Comparison of ENCODE assay signal across 28 cellular contexts in genomic region chr14:30108975-30109700, GRCh38.
DNase-seq lines count a peak whose midpoint lies in the region; ATAC-seq, FAIRE-seq and TF ChIP-seq lines count a peak whose summit lies in the region.
"Had no signal": no experiment of that assay in that cellular context is flagged by ENCODE, and none has a peak within 500 bp of the region (broad histone marks: within the 10 kb centered on the region; RNA-seq: fewer than 3 reads in every experiment).

No MANE protein-coding gene starts in this region.

- H2BK5ac ChIP-seq in IMR-90 (ENCODE audit: low read depth, low read length, poor library complexity, severe bottlenecking) = peak overlapping the region; percentile 91

- no peak for TF ChIP-seq RAD21 in IMR-90 (IDR thresholded peaks at IDR 0.05; ENCODE audit: low read length)

- no peaks in the 10 kb centered on the region for H4K20me1 ChIP-seq in IMR-90 (ENCODE audit: insufficient read depth, low read length)
- H4K20me1 ChIP-seq in astrocyte (ENCODE audit: insufficient read depth, low read length) = no peaks in the 10 kb centered on the region

- no peak for TF ChIP-seq CTCF in IMR-90 (conservative IDR thresholded peaks at IDR 0.05; ENCODE audit: low read depth, low read length)
- TF ChIP-seq CTCF in astrocyte (IDR thresholded peaks at IDR 0.05; ENCODE audit: insufficient read depth, low read depth, low read length) = no peak
- no peak for TF ChIP-seq CTCF in CD14-positive monocyte (IDR thresholded peaks at IDR 0.05)

- intact Hi-C loops in IMR-90 (cut with micrococcal nuclease) = loop anchor here (2.0 to 5.0 kb wide), 2 partner anchors 47 to 86 kb away; no protein-coding TSS in a partner anchor
- intact Hi-C loops in CD14-positive monocyte (cut with micrococcal nuclease) = no loop called here

- H3K36me3 ChIP-seq in IMR-90 (ENCODE audit: control insufficient read depth, insufficient read depth, low read length) (no peaks in the 10 kb centered on the region), astrocyte (ENCODE audit: insufficient read depth, low read length) (no peaks in the 10 kb centered on the region), SJCRH30 (no peaks in the 10 kb centered on the region)
- H3K36me3 ChIP-seq: adrenal gland, esophagus muscularis mucosa, heart left ventricle, left lung, prostate gland, tibial nerve, WERI-Rb-1 had no signal

- no TSS peak for BruUV-seq in IMR-90 (replicated peaks; lab: Mats Ljungman, UMichigan)

- peak overlapping the region; percentile 80 for H3K4ac ChIP-seq in IMR-90 (ENCODE audit: low read depth, low read length)

- no peak for TF ChIP-seq POLR2A in IMR-90 (IDR thresholded peaks at IDR 0.05; ENCODE audit: low read depth, low read length)

- peak overlapping the region; percentile 35 to 88; a peak in 2 of 4 replicates for H4K8ac ChIP-seq in IMR-90 (ENCODE audit: low read depth in 2 of 2, low read length in 2 of 2)

- H3K27ac ChIP-seq in IMR-90 (ENCODE audit: insufficient read depth, low read length) = peak overlapping the region; percentile 67
- no peak overlapping the region for H3K27ac ChIP-seq in astrocyte (ENCODE audit: low read depth, low read length)
- no peak overlapping the region for H3K27ac ChIP-seq in SJCRH30
- H3K27ac ChIP-seq: adrenal gland, esophagus muscularis mucosa, heart left ventricle, left lung, prostate gland, SK-N-MC, skin epidermis, tibial nerve, WERI-Rb-1 had no signal

- POLR2A ChIA-PET in IMR-90 (lab: Charles Lee; ENCODE audit: unreplicated experiment) = interaction anchor here (0.6 kb wide), 1 partner anchor 946 kb away, joined by 4 read pairs; no protein-coding TSS in a partner anchor

- H3K27me3 ChIP-seq in IMR-90 (ENCODE audit: control insufficient read depth, insufficient read depth, low read length) = no peaks in the 10 kb centered on the region
- no peaks in the 10 kb centered on the region for H3K27me3 ChIP-seq in astrocyte (ENCODE audit: insufficient read depth, low read length)
- H3K27me3 ChIP-seq in SJCRH30 = no peaks in the 10 kb centered on the region
- H3K27me3 ChIP-seq: adrenal gland, esophagus muscularis mucosa, heart left ventricle, left lung, tibial nerve had no signal

- no CpG with 5 or more reads among the region's 2 CpGs for WGBS in IMR-90 (ENCODE audit: extremely low coverage in 2 of 2, insufficient read length in 1 of 2), 2 experiments

- H3K23ac ChIP-seq in IMR-90 (ENCODE audit: low read depth, low read length) = no peak overlapping the region; the same call in 1 of the 2 replicates

- H2BK15ac ChIP-seq in IMR-90 (ENCODE audit: low read depth, low read length) = peak overlapping the region; percentile 81; the same call in 2 of the 3 replicates

- H4K5ac ChIP-seq in IMR-90 (ENCODE audit: low read depth, low read length) = peak overlapping the region; percentile 97

- no peaks in the 10 kb centered on the region for H3K36me3 Mint-ChIP-seq in astrocyte (ENCODE audit: low read depth, unreplicated experiment)
- no peaks in the 10 kb centered on the region for H3K36me3 Mint-ChIP-seq in CD14-positive monocyte
- H3K36me3 Mint-ChIP-seq: IgD-negative memory B cell had no signal

- peak overlapping the region; percentile 65; the same call in 1 of the 2 replicates for H2AK5ac ChIP-seq in IMR-90 (ENCODE audit: low read depth, low read length)

- no peak overlapping the region for H2AK9ac ChIP-seq in IMR-90 (replicated peaks; ENCODE audit: low read depth, low read length, poor library complexity)

- dilution Hi-C loops in IMR-90 (cut with HindIII; ENCODE audit: low sequenced_read_pairs, unreplicated experiment) = no loop called here

- H3K9me3 ChIP-seq in IMR-90 (ENCODE audit: control insufficient read depth, insufficient read depth, low read length) = peaks cover 3% of the 10 kb centered on the region; the same call in 1 of the 2 replicates
- no peaks in the 10 kb centered on the region for H3K9me3 ChIP-seq in astrocyte (ENCODE audit: insufficient read depth, low read depth, low read length)
- H3K9me3 ChIP-seq in SJCRH30 (replicated peaks) = no peaks in the 10 kb centered on the region
- H3K9me3 ChIP-seq: adrenal gland, prostate gland had no signal

- no peak overlapping the region for H3K4me3 ChIP-seq in IMR-90 (ENCODE audit: insufficient read depth, low read depth, low read length)
- H3K4me3 ChIP-seq in astrocyte (ENCODE audit: insufficient read depth, low read depth, low read length) = no peak overlapping the region
- no peak overlapping the region for H3K4me3 ChIP-seq in SJCRH30
- H3K4me3 ChIP-seq: adrenal gland, esophagus muscularis mucosa, heart left ventricle, left lung, prostate gland, SK-N-MC, skin epidermis, tibial nerve had no signal

- H3K4me3 Mint-ChIP-seq in astrocyte (ENCODE audit: unreplicated experiment) = no peak overlapping the region
- no peak overlapping the region for H3K4me3 Mint-ChIP-seq in CD14-positive monocyte
- H3K4me3 Mint-ChIP-seq: B cell; IgD-negative memory B cell; neural crest cell; stimulated activated naive CD8-positive, alpha-beta T cell treated with anti-CD3 and anti-CD28 coated beads, Interleukin-15, amount 100 ng/mL, for 72 hours had no signal

- peak; percentile 71 for DNase-seq in DMS79 treated with DMSO at 0.1 percent for 48 hours (lab: John Stamatoyannopoulos, UW)
- DNase-seq in IMR-90 = peak; percentile 80
- peak; percentile 20 for DNase-seq in astrocyte (ENCODE audit: low read depth)
- peak; percentile 91 for DNase-seq in iris pigment epithelial cell (ENCODE audit: low read depth)
- no peak for DNase-seq in NOMO-1 treated with DMSO at 0.1 percent for 48 hours (lab: John Stamatoyannopoulos, UW; ENCODE audit: unreplicated experiment)
- DNase-seq in CD14-positive monocyte (ENCODE audit: low spot score) = no peak
- no peak for DNase-seq in SJCRH30
- DNase-seq: activated CD4-positive, alpha-beta T cell treated with anti-CD3 and anti-CD28 coated beads, Interleukin-2, amount 50 U/mL, for 4 hours; activated gamma-delta T cell; activated T-cell treated with anti-CD3 and anti-CD28 coated beads for 4 hours; adrenal gland; COR-L47; heart left ventricle; left lung; MM.1S; NCI-H187 treated with DMSO at 0.1 percent for 48 hours; NCI-H446; stimulated activated naive CD8-positive, alpha-beta T cell treated with anti-CD3 and anti-CD28 coated beads, Interleukin-15, amount 100 ng/mL, for 72 hours; WERI-Rb-1 had no signal

- no peaks in the 10 kb centered on the region for H3K4me1 Mint-ChIP-seq in astrocyte (ENCODE audit: low read depth, unreplicated experiment)
- H3K4me1 Mint-ChIP-seq in CD14-positive monocyte = no peaks in the 10 kb centered on the region
- H3K4me1 Mint-ChIP-seq: B cell; neural crest cell; stimulated activated naive CD8-positive, alpha-beta T cell treated with anti-CD3 and anti-CD28 coated beads, Interleukin-15, amount 100 ng/mL, for 72 hours had no signal

- no peaks in the 10 kb centered on the region for H3K79me1 ChIP-seq in IMR-90 (ENCODE audit: low read depth in 1 of 2, low read length in 2 of 2)

- H3K27me3 Mint-ChIP-seq in astrocyte (ENCODE audit: low read depth, unreplicated experiment) (no peaks in the 10 kb centered on the region), CD14-positive monocyte (ENCODE audit: low read depth in 3 of 3) (peaks cover 0 to 4% (median 0%) of the 10 kb centered on the region in 3 donors)
- H3K27me3 Mint-ChIP-seq: B cell; IgD-negative memory B cell; stimulated activated naive CD8-positive, alpha-beta T cell treated with anti-CD3 and anti-CD28 coated beads, Interleukin-15, amount 100 ng/mL, for 72 hours had no signal

- H3K27ac Mint-ChIP-seq in astrocyte (ENCODE audit: unreplicated experiment) (no peak overlapping the region), CD14-positive monocyte (no peak overlapping the region)
- H3K27ac Mint-ChIP-seq: B cell; IgD-negative memory B cell; stimulated activated naive CD8-positive, alpha-beta T cell treated with anti-CD3 and anti-CD28 coated beads, Interleukin-15, amount 100 ng/mL, for 72 hours had no signal

- peak; percentile 95 for ATAC-seq in IMR-90 (ENCODE audit: low read depth)
- ATAC-seq: heart left ventricle; left lung; stimulated activated naive CD8-positive, alpha-beta T cell treated with anti-CD3 and anti-CD28 coated beads, Interleukin-15, amount 100 ng/mL, for 72 hours had no signal

- H3K18ac ChIP-seq in IMR-90 (ENCODE audit: low read depth, low read length) = peak overlapping the region; percentile 99

- peak overlapping the region; percentile 70; the same call in 1 of the 2 replicates for H3K14ac ChIP-seq in IMR-90 (replicated peaks; ENCODE audit: low read depth, low read length)

- H2BK120ac ChIP-seq in IMR-90 (ENCODE audit: low read depth, low read length) = peak overlapping the region; percentile 77

- no peaks in the 10 kb centered on the region for H3K9me3 Mint-ChIP-seq in astrocyte (ENCODE audit: unreplicated experiment)
- H3K9me3 Mint-ChIP-seq in CD14-positive monocyte = peaks cover 0 to 13% (median 9%) of the 10 kb centered on the region in 7 donors

- H4K91ac ChIP-seq in IMR-90 (ENCODE audit: insufficient read depth, low read depth, low read length) = peak overlapping the region; percentile 83; the same call in 1 of the 2 replicates

- H3K9me1 ChIP-seq in IMR-90 (ENCODE audit: insufficient read depth, low read length) = no peaks in the 10 kb centered on the region; the same call in 1 of the 2 replicates

- CTCF ChIA-PET in IMR-90 (lab: Yijun Ruan, JAX) = no interaction called here

- H2AFZ ChIP-seq in IMR-90 (replicated peaks; ENCODE audit: low read length, poor library complexity) (no peak overlapping the region), astrocyte (ENCODE audit: low read depth, low read length) (no peak overlapping the region)

- peaks cover 2% of the 10 kb centered on the region for H3K4me1 ChIP-seq in IMR-90 (ENCODE audit: control insufficient read depth, insufficient read depth, low read length)
- no peaks in the 10 kb centered on the region for H3K4me1 ChIP-seq in astrocyte (ENCODE audit: insufficient read depth, low read length)
- H3K4me1 ChIP-seq in SJCRH30 = no peaks in the 10 kb centered on the region
- H3K4me1 ChIP-seq: adrenal gland, esophagus muscularis mucosa, heart left ventricle, left lung, prostate gland, tibial nerve had no signal

- in situ Hi-C loops in IMR-90 (cut with MboI; ENCODE audit: low sequenced_read_pairs) = no loop called here

- peak overlapping the region; percentile 86 for H2BK20ac ChIP-seq in IMR-90 (ENCODE audit: low read depth, low read length)

- no peak overlapping the region for H3K56ac ChIP-seq in IMR-90 (ENCODE audit: extremely low read depth, insufficient read depth, low read length)

- FAIRE-seq in astrocyte (lab: Jason Lieb, UNC) = no peak
- FAIRE-seq: RCC 7860 had no signal

- peak overlapping the region; percentile 97 for H3K4me2 ChIP-seq in IMR-90 (ENCODE audit: low read depth, low read length)
- no peak overlapping the region for H3K4me2 ChIP-seq in astrocyte (ENCODE audit: low read length)

- H3K9ac ChIP-seq in IMR-90 (ENCODE audit: low read depth, low read length) = no peak overlapping the region
- H3K9ac ChIP-seq in astrocyte (ENCODE audit: low read length) = no peak overlapping the region

- H3K79me2 ChIP-seq in astrocyte (ENCODE audit: insufficient read depth, low read length) = no peaks in the 10 kb centered on the region

TF ChIP-seq in IMR-90, 13 proteins besides CTCF, POLR2A, EP300 and RAD21 (continues in another document):
- 0 out of 2 replicates have a peak, but pooled peaks have one; percentile 0 for TF ChIP-seq CEBPB (IDR thresholded peaks at IDR 0.05; ENCODE audit: low read depth, low read length)
- TF ChIP-seq BHLHE40 (IDR thresholded peaks at IDR 0.05; ENCODE audit: low read depth, low read length) = no peak
- TF ChIP-seq SMC3 (IDR thresholded peaks at IDR 0.05; ENCODE audit: low read depth, low read length) = no peak

Comparison
In these comparisons a context has a peak if more than half of its experiments do, and no peak if none do; other contexts are left out.
1. DNase-seq: peak in DMS79 treated with DMSO at 0.1 percent for 48 hours (single experiment), IMR-90 (single experiment), astrocyte (single experiment) and iris pigment epithelial cell (single experiment); none in NOMO-1 treated with DMSO at 0.1 percent for 48 hours (single experiment), CD14-positive monocyte (single experiment) and SJCRH30 (0 of 2).